ENCODE assay signal across 1 cellular context in genomic region chr2:54457326-54458023, GRCh38.
A peak's percentile ranks its signal among the peaks of the same experiment; 100 is the strongest.
TF ChIP-seq lines count a peak whose summit lies in the region.

No MANE protein-coding gene starts in this region.

TF ChIP-seq in HepG2, 621 proteins besides CTCF, POLR2A, EP300 and RAD21 (continued from another document and continues in another):
- TF ChIP-seq HNF1B (CRISPR knock-in tag; IDR thresholded peaks at IDR 0.05) (peak; percentile 50; the same call in 1 of the 2 replicates), TOE1 (CRISPR knock-in tag; IDR thresholded peaks at IDR 0.05) (no peak), KDM5A (IDR thresholded peaks at IDR 0.05; ENCODE audit: borderline replicate concordance, low read length) (peak; percentile 46; the same call in 1 of the 2 replicates), AHDC1 (CRISPR knock-in tag; IDR thresholded peaks at IDR 0.05; ENCODE audit: borderline replicate concordance) (0 out of 2 replicates have a peak, but pooled peaks have one; percentile 33), TBX2 (CRISPR knock-in tag; IDR thresholded peaks at IDR 0.05; ENCODE audit: borderline replicate concordance) (0 out of 2 replicates have a peak, but pooled peaks have one; percentile 33), NFE2 (CRISPR knock-in tag; IDR thresholded peaks at IDR 0.05) (no peak), ZNF737 (CRISPR knock-in tag; IDR thresholded peaks at IDR 0.05; ENCODE audit: borderline replicate concordance) (no peak), ZNF205 (CRISPR knock-in tag; IDR thresholded peaks at IDR 0.05) (no peak), ZMYM4 (CRISPR knock-in tag; IDR thresholded peaks at IDR 0.05) (peak; percentile 70), CAMTA2 (CRISPR knock-in tag; IDR thresholded peaks at IDR 0.05; ENCODE audit: borderline replicate concordance) (peak; percentile 72; the same call in 1 of the 2 replicates), PAX8 (CRISPR knock-in tag; IDR thresholded peaks at IDR 0.05; ENCODE audit: borderline replicate concordance) (0 out of 2 replicates have a peak, but pooled peaks have one; percentile 87), ZBTB49 (CRISPR knock-in tag; IDR thresholded peaks at IDR 0.05; ENCODE audit: borderline replicate concordance) (no peak), PHF8 (CRISPR knock-in tag; IDR thresholded peaks at IDR 0.05) (peak; percentile 74), MNT (IDR thresholded peaks at IDR 0.05) (no peak), ZNF615 (CRISPR knock-in tag; IDR thresholded peaks at IDR 0.05; ENCODE audit: borderline replicate concordance) (no peak), THRA (CRISPR knock-in tag; IDR thresholded peaks at IDR 0.05; ENCODE audit: borderline replicate concordance) (no peak), STAG1 (CRISPR knock-in tag; IDR thresholded peaks at IDR 0.05) (peak; percentile 33; the same call in 1 of the 2 replicates), ZNF841 (CRISPR knock-in tag; IDR thresholded peaks at IDR 0.05; ENCODE audit: borderline replicate concordance) (no peak), ZNF580 (CRISPR knock-in tag; IDR thresholded peaks at IDR 0.05; ENCODE audit: borderline replicate concordance, low read depth) (peak; percentile 25; the same call in 1 of the 2 replicates), ZNF44 (CRISPR knock-in tag; IDR thresholded peaks at IDR 0.05) (no peak), RBM39 (IDR thresholded peaks at IDR 0.05; ENCODE audit: low read depth, low read length, poor library complexity, severe bottlenecking) (peak; percentile 33), HMGXB4 (CRISPR knock-in tag; IDR thresholded peaks at IDR 0.05; ENCODE audit: borderline replicate concordance in 1 of 2, low read depth in 1 of 2) (peak in 1 of 2 experiments; percentile 69; a peak in 2 of 4 replicates), ATF7-NPFF (CRISPR knock-in tag; IDR thresholded peaks at IDR 0.05; ENCODE audit: low read depth) (0 out of 2 replicates have a peak, but pooled peaks have one; percentile 36), HIC2 (CRISPR knock-in tag; IDR thresholded peaks at IDR 0.05; ENCODE audit: low read depth) (peak; percentile 75), ZNF331 (CRISPR knock-in tag; IDR thresholded peaks at IDR 0.05) (no peak), PHF21A (CRISPR knock-in tag; IDR thresholded peaks at IDR 0.05) (peak; percentile 55; the same call in 1 of the 2 replicates), MLX (CRISPR knock-in tag; IDR thresholded peaks at IDR 0.05) (peak; percentile 28; the same call in 1 of the 2 replicates), ADNP (CRISPR knock-in tag; IDR thresholded peaks at IDR 0.05) (no peak), BCLAF1 (IDR thresholded peaks at IDR 0.05) (no peak), ZNF512 (CRISPR knock-in tag; IDR thresholded peaks at IDR 0.05) (0 out of 2 replicates have a peak, but pooled peaks have one; percentile 38), ZBTB21 (CRISPR knock-in tag; IDR thresholded peaks at IDR 0.05) (no peak), FOSL2 (CRISPR knock-in tag; IDR thresholded peaks at IDR 0.05) (0 out of 2 replicates have a peak, but pooled peaks have one; percentile 17)
